In the genomic region with DNA sequence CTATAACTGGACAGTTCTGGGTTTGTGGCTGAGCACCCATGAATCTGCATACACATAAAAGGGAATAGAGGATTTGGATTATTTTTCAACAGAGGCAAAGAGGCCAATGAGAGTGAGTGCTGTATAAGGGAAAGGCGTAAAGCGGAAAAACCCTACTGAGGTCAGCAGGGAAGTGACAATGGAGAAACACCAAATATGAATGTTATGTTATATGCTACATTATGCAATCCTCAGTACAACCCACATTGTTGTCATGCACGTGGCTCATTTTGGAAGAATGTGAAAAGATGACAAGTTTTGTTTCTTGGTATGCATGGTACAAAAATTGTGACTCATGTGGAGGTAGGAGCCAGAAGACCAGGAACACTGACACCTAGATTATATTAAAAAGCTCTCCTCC, we compare ENCODE assay signal across 17 cellular contexts.
DNase-seq lines count a peak whose midpoint lies in the region; ATAC-seq, FAIRE-seq and TF ChIP-seq lines count a peak whose summit lies in the region.
"Had no signal": no experiment of that assay in that cellular context is flagged by ENCODE, and none has a peak within 500 bp of the region (broad histone marks: within the 10 kb centered on the region; RNA-seq: fewer than 3 reads in every experiment).

No MANE protein-coding gene starts in this region.

- H3K36me3 ChIP-seq in adipocyte (ENCODE audit: control insufficient read depth, insufficient read depth, low read length, severe bottlenecking): peaks cover 21% of the 10 kb centered on the region

- no peak for FAIRE-seq in GM12891 (lab: Jason Lieb, UNC)

- no peak for ATAC-seq in HG02970 (IDR thresholded peaks at IDR 0.05; ENCODE audit: low FRiP score, unreplicated experiment)

- no peak overlapping the region for H3K9ac ChIP-seq in adipocyte (ENCODE audit: low read length)
- H3K9ac ChIP-seq: parathyroid adenoma had no signal

- H3K36me3 Mint-ChIP-seq in HFFc6 (ENCODE audit: low read depth): peaks cover 16% of the 10 kb centered on the region

- H3K4me3 ChIP-seq in adipocyte (ENCODE audit: low read length): no peak overlapping the region
- H3K4me3 ChIP-seq: hepatocyte had no signal

- peak; percentile 20 for DNase-seq in AG08396 (ENCODE audit: low spot score)
- DNase-seq in HFFc6: peak; percentile 50
- DNase-seq in adipocyte (ENCODE audit: low read depth): peak; percentile 67
- peak; percentile 88 for DNase-seq in iris pigment epithelial cell (ENCODE audit: low read depth)
- no peak for DNase-seq in GM12891 (ENCODE audit: insufficient read length, low spot score)
- no peak for DNase-seq in SHP77 treated with DMSO at 0.1 percent for 48 hours (lab: John Stamatoyannopoulos, UW)
- no peak for DNase-seq in OCI-M2 (lab: John Stamatoyannopoulos, UW; ENCODE audit: unreplicated experiment)
- DNase-seq: activated CD4-positive, alpha-beta T cell treated with anti-CD3 and anti-CD28 coated beads, Interleukin-2, amount 50 U/mL, for 1 hour; activated naive CD8-positive, alpha-beta T cell treated with anti-CD3 and anti-CD28 coated beads, Interleukin-2, amount 10 ng/mL, durations not matched to agents 7 days and 5 days; KG1; stimulated activated CD4-positive, alpha-beta T cell treated with anti-CD3 and anti-CD28 coated beads, Interleukin-2, amount 100 ng/mL, for 48 hours had no signal

- H3K4me1 ChIP-seq in adipocyte (ENCODE audit: control insufficient read depth, insufficient read depth, low read length): peaks cover 6% of the 10 kb centered on the region
- H3K4me1 ChIP-seq: parathyroid adenoma had no signal

- no peaks in the 10 kb centered on the region for H3K9me3 ChIP-seq in adipocyte (ENCODE audit: control insufficient read depth, low read length)

- H3K27ac Mint-ChIP-seq in HFFc6: peak overlapping the region; percentile 2; the same call in 1 of the 2 replicates
- H3K27ac Mint-ChIP-seq: activated naive CD8-positive, alpha-beta T cell treated with anti-CD3 and anti-CD28 coated beads, Interleukin-2, amount 10 ng/mL, durations not matched to agents 7 days and 5 days; memory B cell; stimulated activated naive CD8-positive, alpha-beta T cell treated with anti-CD3 and anti-CD28 coated beads, Interleukin-15, Interleukin-2, amounts not matched to agents 100 ng/mL and 50 ng/mL, for 24 hours; T-helper 1 cell treated with Interleukin-12 subunit alpha and Interleukin-12 subunit beta and Interleukin-4 antibody, amounts not matched to agents 30 μg/mL and 1 μg/mL, for 36 hours had no signal

- H3K4me1 Mint-ChIP-seq in HFFc6 (ENCODE audit: low read depth): peaks cover 32% of the 10 kb centered on the region
- H3K4me1 Mint-ChIP-seq: activated naive CD8-positive, alpha-beta T cell treated with anti-CD3 and anti-CD28 coated beads, Interleukin-2, amount 10 ng/mL, durations not matched to agents 7 days and 5 days; memory B cell had no signal

- H3K9me3 Mint-ChIP-seq in HFFc6: no peaks in the 10 kb centered on the region
- H3K9me3 Mint-ChIP-seq: activated naive CD8-positive, alpha-beta T cell treated with anti-CD3 and anti-CD28 coated beads, Interleukin-2, amount 10 ng/mL, durations not matched to agents 7 days and 5 days; memory B cell; stimulated activated naive CD8-positive, alpha-beta T cell treated with anti-CD3 and anti-CD28 coated beads, Interleukin-15, Interleukin-2, amounts not matched to agents 100 ng/mL and 50 ng/mL, for 24 hours; T-helper 1 cell treated with Interleukin-12 subunit alpha and Interleukin-12 subunit beta and Interleukin-4 antibody, amounts not matched to agents 30 μg/mL and 1 μg/mL, for 36 hours had no signal

- no peak for TF ChIP-seq CTCF in HFFc6 (IDR thresholded peaks at IDR 0.05)

- H3K4me3 Mint-ChIP-seq in HFFc6: peak overlapping the region; percentile 3; the same call in 1 of the 2 replicates
- H3K4me3 Mint-ChIP-seq: activated naive CD8-positive, alpha-beta T cell treated with anti-CD3 and anti-CD28 coated beads, Interleukin-2, amount 10 ng/mL, durations not matched to agents 7 days and 5 days; memory B cell; stimulated activated naive CD8-positive, alpha-beta T cell treated with anti-CD3 and anti-CD28 coated beads, Interleukin-15, Interleukin-2, amounts not matched to agents 100 ng/mL and 50 ng/mL, for 24 hours; T-helper 1 cell treated with Interleukin-12 subunit alpha and Interleukin-12 subunit beta and Interleukin-4 antibody, amounts not matched to agents 30 μg/mL and 1 μg/mL, for 36 hours had no signal

- no peaks in the 10 kb centered on the region for H3K27me3 ChIP-seq in adipocyte (replicated peaks; ENCODE audit: control insufficient read depth, insufficient read depth, low read length)
- H3K27me3 ChIP-seq: hepatocyte had no signal

- TF ChIP-seq POLR2A in GM12891 (IDR thresholded peaks at IDR 0.05; ENCODE audit: low read depth, low read length): no peak

- H3K27me3 Mint-ChIP-seq in HFFc6 (ENCODE audit: insufficient read depth): no peaks in the 10 kb centered on the region
- H3K27me3 Mint-ChIP-seq: activated naive CD8-positive, alpha-beta T cell treated with anti-CD3 and anti-CD28 coated beads, Interleukin-2, amount 10 ng/mL, durations not matched to agents 7 days and 5 days; memory B cell; stimulated activated naive CD8-positive, alpha-beta T cell treated with anti-CD3 and anti-CD28 coated beads, Interleukin-15, Interleukin-2, amounts not matched to agents 100 ng/mL and 50 ng/mL, for 24 hours had no signal

TF ChIP-seq in GM12891, 5 proteins besides CTCF, POLR2A, EP300 and RAD21:
- TF ChIP-seq TAF1 (IDR thresholded peaks at IDR 0.05; ENCODE audit: low read depth, low read length) (no peak), POLR2AphosphoS5 (IDR thresholded peaks at IDR 0.05; ENCODE audit: low read depth, low read length) (no peak), PAX5 (IDR thresholded peaks at IDR 0.05; ENCODE audit: insufficient read depth, low read length, severe bottlenecking) (no peak), SPI1 (IDR thresholded peaks at IDR 0.05; ENCODE audit: low read depth, low read length) (no peak), POU2F2 (IDR thresholded peaks at IDR 0.05; ENCODE audit: low read depth, low read length) (no peak)

Comparison
In these comparisons a context has a peak if more than half of its experiments do, and no peak if none do; other contexts are left out.
1. DNase-seq: peak in AG08396 (single experiment), HFFc6 (single experiment), adipocyte (single experiment) and iris pigment epithelial cell (single experiment); none in GM12891 (single experiment), SHP77 treated with DMSO at 0.1 percent for 48 hours (single experiment) and OCI-M2 (single experiment).